Comparison of ENCODE assay signal across 13 cellular contexts in genomic region chr20:11207749-11208502, GRCh38.
DNase-seq lines count a peak whose midpoint lies in the region; TF ChIP-seq lines count a peak whose summit lies in the region.
"Had no signal": no experiment of that assay in that cellular context is flagged by ENCODE, and none has a peak within 500 bp of the region (broad histone marks: within the 10 kb centered on the region; RNA-seq: fewer than 3 reads in every experiment).

No MANE protein-coding gene starts in this region.

- CTCF ChIA-PET in Calu3 (lab: Charles Lee) (interaction anchor here (0.6 to 2.5 kb wide), 11 partner anchors 7 to 667 kb away, joined by 3 to 15 read pairs (median 3); no protein-coding TSS in a partner anchor), PC-9 (lab: Charles Lee) (interaction anchor here (0.5 kb wide), 2 partner anchors 60 to 66 kb away, joined by 3 read pairs; no protein-coding TSS in a partner anchor)
- CTCF ChIA-PET in activated CD4-positive, alpha-beta memory T cell treated with anti-CD3 and anti-CD28 coated beads, Interleukin-2, amount 10 ng/mL, durations not matched to agents 7 days and 5 days (lab: Charles Lee) = no interaction called here

- TF ChIP-seq CTCF in Calu3 (IDR thresholded peaks at IDR 0.05; ENCODE audit: unreplicated experiment) (no peak), PC-9 (conservative IDR thresholded peaks at IDR 0.05) (no peak), coronary artery (IDR thresholded peaks at IDR 0.05) (no peak), nephron progenitor cell (IDR thresholded peaks at IDR 0.05) (no peak), type B pancreatic cell (conservative IDR thresholded peaks at IDR 0.05) (no peak), BE2C (IDR thresholded peaks at IDR 0.05; ENCODE audit: low read depth, low read length) (no peak)

- H3K4me1 Mint-ChIP-seq in Calu3 (ENCODE audit: low read depth, unreplicated experiment) = peaks cover 37% of the 10 kb centered on the region
- H3K4me1 Mint-ChIP-seq in nephron progenitor cell = peaks cover 51% of the 10 kb centered on the region
- peaks cover 35% of the 10 kb centered on the region for H3K4me1 Mint-ChIP-seq in type B pancreatic cell (ENCODE audit: unreplicated experiment)
- no peaks in the 10 kb centered on the region for H3K4me1 Mint-ChIP-seq in activated CD4-positive, alpha-beta memory T cell treated with anti-CD3 and anti-CD28 coated beads, Interleukin-2, amount 10 ng/mL, durations not matched to agents 7 days and 5 days

- H3K27me3 Mint-ChIP-seq in Calu3 (ENCODE audit: unreplicated experiment) = no peaks in the 10 kb centered on the region
- H3K27me3 Mint-ChIP-seq in nephron progenitor cell (ENCODE audit: low read depth, poor library complexity) = no peaks in the 10 kb centered on the region
- H3K27me3 Mint-ChIP-seq in type B pancreatic cell = peaks cover 15% of the 10 kb centered on the region
- H3K27me3 Mint-ChIP-seq in activated CD4-positive, alpha-beta memory T cell treated with anti-CD3 and anti-CD28 coated beads, Interleukin-2, amount 10 ng/mL, durations not matched to agents 7 days and 5 days = no peaks in the 10 kb centered on the region

- intact Hi-C loops in Calu3 (cut with micrococcal nuclease; ENCODE audit: unreplicated experiment) (loop anchor here (2.0 to 10.0 kb wide), 11 partner anchors 29 to 655 kb away; no protein-coding TSS in a partner anchor), PC-9 (cut with micrococcal nuclease; ENCODE audit: unreplicated experiment) (loop anchor here (5.0 to 10.0 kb wide), 4 partner anchors 203 to 656 kb away; no protein-coding TSS in a partner anchor)

- H3K27ac ChIP-seq in PC-9 = no peak overlapping the region
- peak overlapping the region; percentile 15 to 78 for H3K27ac ChIP-seq in coronary artery

- H3K27me3 ChIP-seq in PC-9 (ENCODE audit: insufficient read depth, low read depth) = no peaks in the 10 kb centered on the region
- no peaks in the 10 kb centered on the region for H3K27me3 ChIP-seq in BE2C

- BruUV-seq in Calu3 (replicated peaks; lab: Mats Ljungman, UMichigan) = no TSS peak
- no TSS peak for BruUV-seq in PC-9 (replicated peaks; lab: Mats Ljungman, UMichigan)

- no peaks in the 10 kb centered on the region for H3K79me2 ChIP-seq in PC-9 (ENCODE audit: low read depth)

- H3K9me3 ChIP-seq in PC-9 (ENCODE audit: insufficient read depth, low read depth) (peaks cover 2% of the 10 kb centered on the region; the same call in 1 of the 2 replicates), BE2C (no peaks in the 10 kb centered on the region)

- H3K36me3 ChIP-seq in PC-9 (ENCODE audit: low read depth) (0 out of 2 replicates have a peak, but pooled peaks cover 3% of the 10 kb centered on the region), BE2C (no peaks in the 10 kb centered on the region)

- H3K9me3 Mint-ChIP-seq in Calu3 (ENCODE audit: low read depth, unreplicated experiment) (no peaks in the 10 kb centered on the region), nephron progenitor cell (no peaks in the 10 kb centered on the region), type B pancreatic cell (no peaks in the 10 kb centered on the region)
- H3K9me3 Mint-ChIP-seq in activated CD4-positive, alpha-beta memory T cell treated with anti-CD3 and anti-CD28 coated beads, Interleukin-2, amount 10 ng/mL, durations not matched to agents 7 days and 5 days = no peaks in the 10 kb centered on the region
- H3K9me3 Mint-ChIP-seq: naive B cell; stimulated activated naive B cell treated with anti-CD40 and anti-IgM and Interleukin-4, amounts not matched to agents 10 μg/mL and 1 μg/mL and 100 μg/mL, for 72 hours had no signal

- H3K4me2 ChIP-seq in PC-9 = 0 out of 2 replicates have a peak overlapping the region, but pooled peaks have one; percentile 0

- H2AFZ ChIP-seq in PC-9 = no peak overlapping the region

- peak overlapping the region; percentile 82 for H3K27ac Mint-ChIP-seq in Calu3 (ENCODE audit: unreplicated experiment)
- peak overlapping the region; percentile 52 for H3K27ac Mint-ChIP-seq in nephron progenitor cell
- H3K27ac Mint-ChIP-seq in type B pancreatic cell = no peak overlapping the region
- no peak overlapping the region for H3K27ac Mint-ChIP-seq in activated CD4-positive, alpha-beta memory T cell treated with anti-CD3 and anti-CD28 coated beads, Interleukin-2, amount 10 ng/mL, durations not matched to agents 7 days and 5 days
- H3K27ac Mint-ChIP-seq: CD4-positive, alpha-beta memory T cell; naive B cell; stimulated activated naive B cell treated with anti-CD40 and anti-IgM and Interleukin-4, amounts not matched to agents 10 μg/mL and 1 μg/mL and 100 μg/mL, for 72 hours had no signal

- DNase-seq in Calu3 (peak; percentile 79), PC-9 (peak in 1 of 2 experiments; percentile 47), coronary artery (ENCODE audit: low spot score) (peak; percentile 82), nephron progenitor cell (no peak), type B pancreatic cell (ENCODE audit: extremely low spot score, unreplicated experiment) (no peak), BE2C (no peak), cortex of kidney (lab: John Stamatoyannopoulos, UW) (no peak)
- DNase-seq in activated CD4-positive, alpha-beta memory T cell treated with anti-CD3 and anti-CD28 coated beads, Interleukin-2, amount 10 ng/mL, durations not matched to agents 7 days and 5 days = no peak
- DNase-seq: activated CD4-positive, CD25-positive, alpha-beta regulatory T cell treated with anti-CD3 and anti-CD28 coated beads, Interleukin-2, amount 50 U/mL, for 72 hours; activated effector memory CD4-positive, alpha-beta T cell treated with Interleukin-2 at 50 U/mL for 16 hours; CD4-positive, alpha-beta memory T cell; naive B cell; stimulated activated naive B cell treated with anti-CD40 and anti-IgM and Interleukin-4, amounts not matched to agents 10 μg/mL and 1 μg/mL and 100 μg/mL, for 72 hours had no signal

- H3K4me3 ChIP-seq in PC-9 = no peak overlapping the region
- no peak overlapping the region for H3K4me3 ChIP-seq in coronary artery
- H3K4me3 ChIP-seq in BE2C (ENCODE audit: low read depth, low read length) = no peak overlapping the region

- POLR2A ChIA-PET in PC-9 (lab: Charles Lee; ENCODE audit: unreplicated experiment) = interaction anchor here (0.6 kb wide), 2 partner anchors 244 to 469 kb away, joined by 3 to 4 read pairs; no protein-coding TSS in a partner anchor
- POLR2A ChIA-PET in activated CD4-positive, alpha-beta memory T cell treated with anti-CD3 and anti-CD28 coated beads, Interleukin-2, amount 10 ng/mL, durations not matched to agents 7 days and 5 days (lab: Charles Lee) = no interaction called here

- no peaks in the 10 kb centered on the region for H4K20me1 ChIP-seq in PC-9 (ENCODE audit: insufficient read depth)

- peaks cover 5% of the 10 kb centered on the region for H3K36me3 Mint-ChIP-seq in Calu3 (ENCODE audit: insufficient read depth, unreplicated experiment)
- H3K36me3 Mint-ChIP-seq in nephron progenitor cell (ENCODE audit: low read depth) = no peaks in the 10 kb centered on the region
- no peaks in the 10 kb centered on the region for H3K36me3 Mint-ChIP-seq in type B pancreatic cell
- H3K36me3 Mint-ChIP-seq in activated CD4-positive, alpha-beta memory T cell treated with anti-CD3 and anti-CD28 coated beads, Interleukin-2, amount 10 ng/mL, durations not matched to agents 7 days and 5 days (ENCODE audit: low read depth) = no peaks in the 10 kb centered on the region
- H3K36me3 Mint-ChIP-seq: CD4-positive, alpha-beta memory T cell; naive B cell; stimulated activated naive B cell treated with anti-CD40 and anti-IgM and Interleukin-4, amounts not matched to agents 10 μg/mL and 1 μg/mL and 100 μg/mL, for 72 hours had no signal

- H3K4me3 Mint-ChIP-seq in Calu3 (ENCODE audit: low read depth, unreplicated experiment) = no peak overlapping the region
- no peak overlapping the region for H3K4me3 Mint-ChIP-seq in nephron progenitor cell
- H3K4me3 Mint-ChIP-seq in type B pancreatic cell = no peak overlapping the region
- H3K4me3 Mint-ChIP-seq in activated CD4-positive, alpha-beta memory T cell treated with anti-CD3 and anti-CD28 coated beads, Interleukin-2, amount 10 ng/mL, durations not matched to agents 7 days and 5 days = no peak overlapping the region
- H3K4me3 Mint-ChIP-seq: CD4-positive, alpha-beta memory T cell; naive B cell; stimulated activated naive B cell treated with anti-CD40 and anti-IgM and Interleukin-4, amounts not matched to agents 10 μg/mL and 1 μg/mL and 100 μg/mL, for 72 hours had no signal

- no peaks in the 10 kb centered on the region for H3F3A ChIP-seq in PC-9 (ENCODE audit: insufficient read depth, low read depth)

- H3K9me2 ChIP-seq in PC-9 (ENCODE audit: insufficient read depth) = no peaks in the 10 kb centered on the region

- H3K4me1 ChIP-seq in PC-9 (replicated peaks; ENCODE audit: insufficient read depth) (no peaks in the 10 kb centered on the region), BE2C (no peaks in the 10 kb centered on the region)

Comparison
In these comparisons a context has a peak if more than half of its experiments do, and no peak if none do; other contexts are left out.
1. DNase-seq: peak in Calu3 (single experiment) and coronary artery (single experiment); none in nephron progenitor cell (single experiment), type B pancreatic cell (single experiment), BE2C (single experiment), activated CD4-positive, alpha-beta memory T cell treated with anti-CD3 and anti-CD28 coated beads, Interleukin-2, amount 10 ng/mL, durations not matched to agents 7 days and 5 days (single experiment) and cortex of kidney (single experiment).
2. H3K27ac Mint-ChIP-seq: peak in Calu3 (single experiment) and nephron progenitor cell (single experiment); none in type B pancreatic cell (single experiment) and activated CD4-positive, alpha-beta memory T cell treated with anti-CD3 and anti-CD28 coated beads, Interleukin-2, amount 10 ng/mL, durations not matched to agents 7 days and 5 days (single experiment).